ENCODE assay signal across 8 cellular contexts in genomic region chr2:26144953-26145680, GRCh38. TPM values are rescaled to one million over a fixed set of nuclear protein-coding genes. Genes with fewer than 3 reads are reported as not detected.
DNase-seq lines count a peak whose midpoint lies in the region; ATAC-seq and TF ChIP-seq lines count a peak whose summit lies in the region.

No MANE protein-coding gene starts in this region.

- H3K4me3 ChIP-seq in PC-9 = no peak overlapping the region
- H3K4me3 ChIP-seq in foreskin fibroblast (ENCODE audit: low read depth in 1 of 2, low read length in 2 of 2) = no peak overlapping the region
- H3K4me3 ChIP-seq in suprapubic skin = no peak overlapping the region

- peaks cover 7% of the 10 kb centered on the region for H3K27me3 Mint-ChIP-seq in activated T-helper 1 cell treated with anti-CD3 and anti-CD28 coated beads, Interleukin-12 subunit alpha, Interleukin-12 subunit beta, Interleukin-2, Interleukin-4 antibody, amounts not matched to agents 30 ng/mL and 10 ng/mL and 1 ng/mL, durations not matched to agents 14 hours and 24 hours and 36 hours (ENCODE audit: insufficient read depth)

- no peak overlapping the region for H3K4me3 Mint-ChIP-seq in activated T-helper 1 cell treated with anti-CD3 and anti-CD28 coated beads, Interleukin-12 subunit alpha, Interleukin-12 subunit beta, Interleukin-2, Interleukin-4 antibody, amounts not matched to agents 30 ng/mL and 10 ng/mL and 1 ng/mL, durations not matched to agents 14 hours and 24 hours and 36 hours

- no TSS peak for BruUV-seq in PC-9 (replicated peaks; lab: Mats Ljungman, UMichigan)

- CTCF ChIA-PET in PC-9 (lab: Charles Lee) = interaction anchor here (0.6 to 1.0 kb wide), 4 partner anchors 124 to 835 kb away, joined by 4 to 6 read pairs (median 6); no protein-coding TSS in a partner anchor

- no peaks in the 10 kb centered on the region for H3K9me3 ChIP-seq in PC-9 (ENCODE audit: insufficient read depth, low read depth)
- H3K9me3 ChIP-seq in suprapubic skin = no peaks in the 10 kb centered on the region

- H3F3A ChIP-seq in PC-9 (ENCODE audit: insufficient read depth, low read depth) = peaks cover 23% of the 10 kb centered on the region

- peaks cover 23% of the 10 kb centered on the region for H3K4me1 ChIP-seq in PC-9 (replicated peaks; ENCODE audit: insufficient read depth)
- peaks cover 8% of the 10 kb centered on the region for H3K4me1 ChIP-seq in suprapubic skin

- no peak for TF ChIP-seq EP300 in suprapubic skin (IDR thresholded peaks at IDR 0.05)

- intact Hi-C loops in PC-9 (cut with micrococcal nuclease; ENCODE audit: unreplicated experiment) = loop anchor here (1.0 to 10.0 kb wide), 6 partner anchors 56 to 540 kb away; no protein-coding TSS in a partner anchor
- intact Hi-C loops in activated T-helper 1 cell treated with anti-CD3 and anti-CD28 coated beads, Interleukin-12 subunit alpha, Interleukin-12 subunit beta, Interleukin-2, Interleukin-4 antibody, amounts not matched to agents 30 ng/mL and 10 ng/mL and 1 ng/mL, durations not matched to agents 14 hours and 24 hours and 36 hours (cut with micrococcal nuclease) = loop anchor here (1.0 to 5.0 kb wide), 5 partner anchors 57 to 538 kb away; no protein-coding TSS in a partner anchor

- H3K36me3 ChIP-seq in PC-9 (ENCODE audit: low read depth) (no peaks in the 10 kb centered on the region), suprapubic skin (no peaks in the 10 kb centered on the region)

- POLR2A ChIA-PET in PC-9 (lab: Charles Lee; ENCODE audit: unreplicated experiment) = interaction anchor here (0.7 kb wide), 1 partner anchor 69 kb away, joined by 29 read pairs; no protein-coding TSS in a partner anchor

- peak; percentile 88 for TF ChIP-seq CTCF in PC-9 (conservative IDR thresholded peaks at IDR 0.05)
- TF ChIP-seq CTCF in foreskin fibroblast (IDR thresholded peaks at IDR 0.05; ENCODE audit: low read depth, low read length) = peak; percentile 68
- peak; percentile 62 to 79 for TF ChIP-seq CTCF in suprapubic skin (IDR thresholded peaks at IDR 0.05)

- no peaks in the 10 kb centered on the region for H3K27me3 ChIP-seq in PC-9 (ENCODE audit: insufficient read depth, low read depth)
- H3K27me3 ChIP-seq in suprapubic skin = no peaks in the 10 kb centered on the region

- H3K9me2 ChIP-seq in PC-9 (ENCODE audit: insufficient read depth) = no peaks in the 10 kb centered on the region

- H3K79me2 ChIP-seq in PC-9 (ENCODE audit: low read depth) = no peaks in the 10 kb centered on the region

- TF ChIP-seq POLR2A in suprapubic skin (IDR thresholded peaks at IDR 0.05) = no peak

- H3K4me1 Mint-ChIP-seq in activated T-helper 1 cell treated with anti-CD3 and anti-CD28 coated beads, Interleukin-12 subunit alpha, Interleukin-12 subunit beta, Interleukin-2, Interleukin-4 antibody, amounts not matched to agents 30 ng/mL and 10 ng/mL and 1 ng/mL, durations not matched to agents 14 hours and 24 hours and 36 hours (ENCODE audit: low read depth) = no peaks in the 10 kb centered on the region

- 25% methylated on average over 11 of the region's 11 CpGs for WGBS in suprapubic skin

- H3K27ac ChIP-seq in PC-9 (no peak overlapping the region), suprapubic skin (no peak overlapping the region)

- no peak overlapping the region for H3K27ac Mint-ChIP-seq in activated T-helper 1 cell treated with anti-CD3 and anti-CD28 coated beads, Interleukin-12 subunit alpha, Interleukin-12 subunit beta, Interleukin-2, Interleukin-4 antibody, amounts not matched to agents 30 ng/mL and 10 ng/mL and 1 ng/mL, durations not matched to agents 14 hours and 24 hours and 36 hours

- no peak for ATAC-seq in HG03469 (IDR thresholded peaks at IDR 0.05; ENCODE audit: unreplicated experiment)

- H2AFZ ChIP-seq in PC-9 = no peak overlapping the region

- H3K9me3 Mint-ChIP-seq in activated T-helper 1 cell treated with anti-CD3 and anti-CD28 coated beads, Interleukin-12 subunit alpha, Interleukin-12 subunit beta, Interleukin-2, Interleukin-4 antibody, amounts not matched to agents 30 ng/mL and 10 ng/mL and 1 ng/mL, durations not matched to agents 14 hours and 24 hours and 36 hours = no peaks in the 10 kb centered on the region

- peak; percentile 62 for DNase-seq in COLO829 (ENCODE audit: low spot score)
- DNase-seq in HT1080 (ENCODE audit: low read depth) = peak; percentile 59
- peak; percentile 51 to 60 for DNase-seq in PC-9
- peak; percentile 43 for DNase-seq in activated T-helper 1 cell treated with anti-CD3 and anti-CD28 coated beads, Interleukin-12 subunit alpha, Interleukin-12 subunit beta, Interleukin-2, Interleukin-4 antibody, amounts not matched to agents 30 ng/mL and 10 ng/mL and 1 ng/mL, durations not matched to agents 14 hours and 24 hours and 36 hours (ENCODE audit: low spot score)
- DNase-seq in foreskin fibroblast = peak; percentile 24 to 77
- DNase-seq in non-pigmented ciliary epithelial cell (ENCODE audit: low read depth) = peak; percentile 18
- no peak for DNase-seq in suprapubic skin (ENCODE audit: low spot score in 2 of 2)

- no peaks in the 10 kb centered on the region for H4K20me1 ChIP-seq in PC-9 (ENCODE audit: insufficient read depth)

- no peaks in the 10 kb centered on the region for H3K36me3 Mint-ChIP-seq in activated T-helper 1 cell treated with anti-CD3 and anti-CD28 coated beads, Interleukin-12 subunit alpha, Interleukin-12 subunit beta, Interleukin-2, Interleukin-4 antibody, amounts not matched to agents 30 ng/mL and 10 ng/mL and 1 ng/mL, durations not matched to agents 14 hours and 24 hours and 36 hours (ENCODE audit: low read depth)

- peak overlapping the region; percentile 40; the same call in 1 of the 2 replicates for H3K4me2 ChIP-seq in PC-9

RNA-seq across cellular contexts. Expression of gene GAREM2, which starts 27.8 kb away (rescaled TPM):
- 1.5 and 2.3 TPM in 2 replicates for total RNA-seq in HT1080 (2014; rRNA removed; shearing (Covaris generic))
- polyA plus RNA-seq in HT1080 (2015; cell fraction: cytosol; rRNA removed) = 2.2 and 2.3 TPM in 2 replicates
- 1.7 and 2.1 TPM in 2 replicates for polyA plus RNA-seq in HT1080 (2015; cell fraction: nucleus; rRNA removed)
- 0.96 and 1.7 TPM in 2 replicates for total RNA-seq in PC-9 (2021)
- total RNA-seq in activated T-helper 1 cell treated with anti-CD3 and anti-CD28 coated beads, Interleukin-12 subunit alpha, Interleukin-12 subunit beta, Interleukin-2, Interleukin-4 antibody, amounts not matched to agents 30 ng/mL and 10 ng/mL and 1 ng/mL, durations not matched to agents 14 hours and 24 hours and 36 hours = 6.1 and 7.4 TPM in 2 replicates
- total RNA-seq in suprapubic skin = under 1 TPM; 0.39 to 0.98 (median 0.72) TPM

Comparison
In these comparisons a context has a peak if more than half of its experiments do, and no peak if none do; other contexts are left out.
1. DNase-seq: peak in COLO829 (single experiment), HT1080 (single experiment), PC-9 (2 of 2), activated T-helper 1 cell treated with anti-CD3 and anti-CD28 coated beads, Interleukin-12 subunit alpha, Interleukin-12 subunit beta, Interleukin-2, Interleukin-4 antibody, amounts not matched to agents 30 ng/mL and 10 ng/mL and 1 ng/mL, durations not matched to agents 14 hours and 24 hours and 36 hours (single experiment), foreskin fibroblast (2 of 2) and non-pigmented ciliary epithelial cell (single experiment); none in suprapubic skin (0 of 2).
2. Peak in every context shown above with its lines, with median percentiles within 50 percentile points of each other: CTCF ChIP-seq.